ENCODE assay signal across 16 cellular contexts in the genomic region with DNA sequence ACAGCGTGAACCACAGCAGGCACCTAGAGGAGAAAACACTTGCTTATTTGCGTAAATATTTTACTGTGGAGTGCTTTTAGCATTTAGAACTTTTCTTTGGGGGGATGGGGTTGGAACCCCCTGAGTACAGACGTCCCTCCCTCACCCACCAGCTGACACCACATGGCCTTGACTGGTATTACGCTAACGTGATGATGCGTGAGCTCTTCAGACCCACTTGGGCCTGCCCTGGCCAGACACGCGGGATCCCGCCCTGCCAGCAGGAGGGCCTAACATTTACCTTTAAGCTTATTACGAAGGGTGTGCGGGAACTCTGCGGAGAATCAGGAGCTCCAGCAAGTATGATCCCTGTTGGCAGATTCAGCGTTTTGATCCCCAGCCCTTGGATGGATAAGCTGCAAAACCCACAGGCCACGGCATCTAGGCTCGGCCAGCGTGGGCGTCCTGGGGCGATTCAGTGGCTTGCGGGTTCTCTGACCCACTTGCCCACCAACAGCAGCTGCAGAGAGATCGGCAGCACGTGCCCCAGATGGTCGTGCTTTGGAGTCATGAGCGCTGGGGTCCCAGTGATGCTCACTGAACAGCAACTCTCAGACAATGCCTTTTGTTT.
A peak's percentile ranks its signal among the peaks of the same experiment; 100 is the strongest.
DNase-seq lines count a peak whose midpoint lies in the region; ATAC-seq and FAIRE-seq lines count a peak whose summit lies in the region.
"Had no signal": no experiment of that assay in that cellular context is flagged by ENCODE, and none has a peak within 500 bp of the region (broad histone marks: within the 10 kb centered on the region; RNA-seq: fewer than 3 reads in every experiment).

No MANE protein-coding gene starts in this region.

- FAIRE-seq in urothelium cell line (lab: Jason Lieb, UNC): peak; percentile 75
- FAIRE-seq: GM18507 had no signal

- peak; percentile 10 for DNase-seq in NCI-H2227 (lab: John Stamatoyannopoulos, UW; ENCODE audit: unreplicated experiment)
- no peak for DNase-seq in NCI-H2227 treated with DMSO at 0.1 percent for 48 hours (lab: John Stamatoyannopoulos, UW)
- peak; percentile 17 for DNase-seq in SK-N-DZ (ENCODE audit: low spot score)
- DNase-seq in iPS-NIHi11 (ENCODE audit: low spot score): peak; percentile 42
- no peak for DNase-seq in urothelium cell line (ENCODE audit: low spot score)
- no peak for DNase-seq in nucleus accumbens (lab: John Stamatoyannopoulos, UW)
- DNase-seq: activated CD4-positive, alpha-beta memory T cell treated with anti-CD3 and anti-CD28 coated beads, Interleukin-2, amount 10 ng/mL, durations not matched to agents 7 days and 5 days; activated T-cell treated with anti-CD3 and anti-CD28 coated beads, Interleukin-2, amount 50 U/mL, for 24 hours; DMS79; mammary epithelial cell; naive thymus-derived CD8-positive, alpha-beta T cell; stimulated activated naive CD4-positive, alpha-beta T cell had no signal

- ATAC-seq in HG02973 (IDR thresholded peaks at IDR 0.05; ENCODE audit: unreplicated experiment) (no peak), esophagus mucosa (no peak)
- ATAC-seq: activated naive CD4-positive, alpha-beta T cell treated with anti-CD3 and anti-CD28 coated beads, Interleukin-2, amount 50 U/mL, for 72 hours; naive thymus-derived CD8-positive, alpha-beta T cell had no signal

Comparison
In these comparisons a context has a peak if more than half of its experiments do, and no peak if none do; other contexts are left out.
1. DNase-seq: peak in NCI-H2227 (single experiment), SK-N-DZ (single experiment) and iPS-NIHi11 (single experiment); none in NCI-H2227 treated with DMSO at 0.1 percent for 48 hours (single experiment), urothelium cell line (single experiment) and nucleus accumbens (0 of 56).